ENCODE assay signal across 20 cellular contexts in genomic region chr18:21490745-21491144, GRCh38.
A peak's percentile ranks its signal among the peaks of the same experiment; 100 is the strongest.
DNase-seq lines count a peak whose midpoint lies in the region; ATAC-seq and TF ChIP-seq lines count a peak whose summit lies in the region.
"Had no signal": no experiment of that assay in that cellular context is flagged by ENCODE, and none has a peak within 500 bp of the region (broad histone marks: within the 10 kb centered on the region; RNA-seq: fewer than 3 reads in every experiment).

No MANE protein-coding gene starts in this region.

- H3F3A ChIP-seq in DOHH2 (ENCODE audit: control insufficient read depth, insufficient read depth), result no peaks in the 10 kb centered on the region

- peaks cover 5% of the 10 kb centered on the region for H3K27me3 Mint-ChIP-seq in T-helper 17 cell

- H3K36me3 Mint-ChIP-seq in T-helper 17 cell (ENCODE audit: low read depth), result no peaks in the 10 kb centered on the region

- no peak overlapping the region for H3K27ac ChIP-seq in DOHH2 (ENCODE audit: low read depth, low read length)
- peak overlapping the region; percentile 90 for H3K27ac ChIP-seq in Karpas-422 (ENCODE audit: low read length)
- H3K27ac ChIP-seq: HL-60, PC-9, SJSA1 had no signal

- H3K9me2 ChIP-seq in DOHH2 (replicated peaks; ENCODE audit: control insufficient read depth, low read length) (no peaks in the 10 kb centered on the region), Karpas-422 (replicated peaks; ENCODE audit: insufficient read depth, low read length) (no peaks in the 10 kb centered on the region)

- H3K9me3 ChIP-seq in DOHH2 (ENCODE audit: control insufficient read depth, insufficient read depth, low read length) (no peaks in the 10 kb centered on the region), Karpas-422 (ENCODE audit: low read length) (no peaks in the 10 kb centered on the region), T-helper 17 cell (ENCODE audit: control insufficient read depth, low read length, poor library complexity, severe bottlenecking) (no peaks in the 10 kb centered on the region)
- H3K9me3 ChIP-seq: SJSA1 had no signal

- H3K27ac Mint-ChIP-seq in T-helper 17 cell, result no peak overlapping the region

- DNase-seq in Karpas-422, result no peak
- peak; percentile 20 for DNase-seq in dedifferentiated amniotic fluid mesenchymal stem cell (ENCODE audit: extremely low spot score)
- DNase-seq in renal cortical epithelial cell (ENCODE audit: low read depth), result peak; percentile 47
- DNase-seq in T-helper 17 cell, result no peak
- DNase-seq in NCI-H82 (lab: John Stamatoyannopoulos, UW), result no peak
- no peak for DNase-seq in effector CD8-positive, alpha-beta T cell (lab: John Stamatoyannopoulos, UW)
- DNase-seq: DMS53, Kasumi-1, NCI-H1092 treated with DMSO at 0.1 percent for 48 hours, NCI-H1436, NCI-H187, NCI-H2081 treated with DMSO at 0.1 percent for 48 hours, NCI-H2171, NCI-H748 treated with DMSO at 0.1 percent for 48 hours, PC-9 had no signal

- H4K20me1 ChIP-seq in DOHH2 (ENCODE audit: control insufficient read depth, insufficient read depth, low read depth, low read length) (no peaks in the 10 kb centered on the region), Karpas-422 (ENCODE audit: insufficient read depth, low read depth, low read length) (no peaks in the 10 kb centered on the region)

- H3K36me3 ChIP-seq in DOHH2 (ENCODE audit: control insufficient read depth, low read length) (no peaks in the 10 kb centered on the region), Karpas-422 (ENCODE audit: insufficient read depth, low read length) (no peaks in the 10 kb centered on the region)
- H3K36me3 ChIP-seq: SJSA1 had no signal

- H3K79me2 ChIP-seq in DOHH2 (ENCODE audit: control insufficient read depth, low read length), result no peaks in the 10 kb centered on the region
- no peaks in the 10 kb centered on the region for H3K79me2 ChIP-seq in Karpas-422 (ENCODE audit: low read length)

- H3K4me1 Mint-ChIP-seq in T-helper 17 cell, result no peaks in the 10 kb centered on the region

- peak overlapping the region; percentile 58 for H3K9ac ChIP-seq in Karpas-422 (ENCODE audit: low read length)

- no peak for TF ChIP-seq CTCF in DOHH2 (IDR thresholded peaks at IDR 0.05; ENCODE audit: low read depth, low read length, poor library complexity, severe bottlenecking)

- H3K4me3 ChIP-seq in DOHH2 (ENCODE audit: low read length) (no peak overlapping the region), Karpas-422 (ENCODE audit: low read length) (peak overlapping the region; percentile 49)
- H3K4me3 ChIP-seq: PC-9, SJSA1 had no signal

- H3K4me1 ChIP-seq in DOHH2 (ENCODE audit: control insufficient read depth, low read length) (peaks cover 8% of the 10 kb centered on the region), Karpas-422 (ENCODE audit: low read length) (peaks cover 47% of the 10 kb centered on the region)
- H3K4me1 ChIP-seq: SJSA1 had no signal

- H3K4me2 ChIP-seq in DOHH2 (ENCODE audit: low read length) (peak overlapping the region; percentile 7; the same call in 1 of the 2 replicates), Karpas-422 (ENCODE audit: low read depth, low read length, poor library complexity, severe bottlenecking) (peak overlapping the region; percentile 60)
- H3K4me2 ChIP-seq: PC-9 had no signal

- no peak overlapping the region for H3K4me3 Mint-ChIP-seq in T-helper 17 cell

- H2AFZ ChIP-seq in Karpas-422 (ENCODE audit: low read length), result peak overlapping the region; percentile 71
- H2AFZ ChIP-seq: PC-9 had no signal

- H3K27me3 ChIP-seq in DOHH2 (ENCODE audit: control insufficient read depth, low read length) (no peaks in the 10 kb centered on the region), Karpas-422 (ENCODE audit: low read length) (no peaks in the 10 kb centered on the region)
- H3K27me3 ChIP-seq: SJSA1 had no signal

- no peak for ATAC-seq in T-helper 17 cell
- ATAC-seq: HCT116, Right ventricle myocardium inferior had no signal

Comparison
In these comparisons a context has a peak if more than half of its experiments do, and no peak if none do; other contexts are left out.
1. DNase-seq: peak in dedifferentiated amniotic fluid mesenchymal stem cell (single experiment) and renal cortical epithelial cell (single experiment); none in Karpas-422 (single experiment), T-helper 17 cell (0 of 3), NCI-H82 (single experiment) and effector CD8-positive, alpha-beta T cell (single experiment).